In genomic region chr17:49596613-49597244, GRCh38 we compare ENCODE assay signal across 16 cellular contexts. TPM values are rescaled to one million over a fixed set of nuclear protein-coding genes. Genes with fewer than 3 reads are reported as not detected.
"Had no signal": no experiment of that assay in that cellular context is flagged by ENCODE, and none has a peak within 500 bp of the region (broad histone marks: within the 10 kb centered on the region; RNA-seq: fewer than 3 reads in every experiment).

No MANE protein-coding gene starts in this region.

- H3K27ac ChIP-seq: ovary, tibial nerve had no signal

- ATAC-seq: left lung; stimulated activated naive CD8-positive, alpha-beta T cell treated with anti-CD3 and anti-CD28 coated beads, Interleukin-15, Interleukin-2, amounts not matched to agents 100 U/mL and 50 U/mL, for 24 hours had no signal

- H3K4me3 ChIP-seq: left lung, ovary, sigmoid colon, spleen, tibial nerve had no signal

- H3K27me3 ChIP-seq: left lung, ovary, sigmoid colon, spleen, tibial nerve had no signal

- H3K9me3 ChIP-seq: left lung, ovary, sigmoid colon, spleen, tibial nerve had no signal

- H3K36me3 ChIP-seq: ovary had no signal

- DNase-seq: activated CD4-positive, alpha-beta T cell treated with anti-CD3 and anti-CD28 coated beads, Interleukin-2, amount 50 U/mL, for 48 hours; activated gamma-delta T cell; activated naive CD8-positive, alpha-beta T cell treated with anti-CD3 and anti-CD28 coated beads, Interleukin-2, amount 10 ng/mL, durations not matched to agents 7 days and 5 days; amygdala; endodermal cell; foreskin melanocyte; glutamatergic neuron; left lung; ovary; sigmoid colon; spleen; stimulated activated CD4-positive, alpha-beta T cell treated with anti-CD3 and anti-CD28 coated beads, Interleukin-4, amount 100 ng/mL, for 4 hours; stimulated activated naive CD8-positive, alpha-beta T cell treated with anti-CD3 and anti-CD28 coated beads, Interleukin-15, Interleukin-2, amounts not matched to agents 100 U/mL and 50 U/mL, for 24 hours had no signal

RNA-seq across cellular contexts. Expression of gene NXPH3, which starts 21.1 kb away (rescaled TPM):
- total RNA-seq: kidney epithelial cell, mononuclear cell had no signal
